ENCODE assay signal across 15 cellular contexts in genomic region chr18:49647496-49648168, GRCh38.
A peak's percentile ranks its signal among the peaks of the same experiment; 100 is the strongest.
DNase-seq lines count a peak whose midpoint lies in the region; ATAC-seq and TF ChIP-seq lines count a peak whose summit lies in the region.
"Had no signal": no experiment of that assay in that cellular context is flagged by ENCODE, and none has a peak within 500 bp of the region (broad histone marks: within the 10 kb centered on the region; RNA-seq: fewer than 3 reads in every experiment).

No MANE protein-coding gene starts in this region.

- H3K27ac ChIP-seq in fibroblast of lung (ENCODE audit: insufficient read depth, low read length) (no peak overlapping the region), psoas muscle (peak overlapping the region; percentile 71)

- no peaks in the 10 kb centered on the region for H3K79me2 ChIP-seq in fibroblast of lung (ENCODE audit: control insufficient read depth, insufficient read depth, low read length)

- H3K9ac ChIP-seq in fibroblast of lung (ENCODE audit: insufficient read depth, low read length) = no peak overlapping the region

- H4K20me1 ChIP-seq in fibroblast of lung (ENCODE audit: control insufficient read depth, extremely low read depth, insufficient read depth, low read length) = no peaks in the 10 kb centered on the region

- intact Hi-C loops in psoas muscle (cut with DNase I) = no loop called here

- WGBS in psoas muscle, 3 donors = 38 to 61% (median 47%) methylated on average over 8 of the region's 8 CpGs

- H3K36me3 ChIP-seq in fibroblast of lung (ENCODE audit: control insufficient read depth, insufficient read depth, low read length) (no peaks in the 10 kb centered on the region), psoas muscle (ENCODE audit: insufficient read depth in 1 of 2, low read depth in 1 of 2) (no peaks in the 10 kb centered on the region)
- H3K36me3 ChIP-seq: vagina had no signal

- H3K4me3 ChIP-seq in fibroblast of lung (replicated peaks in 1 of 4; ENCODE audit: control extremely low read depth in 1 of 4, insufficient read depth in 1 of 4, low read depth in 3 of 4, low read length in 4 of 4) (no peak overlapping the region), psoas muscle (no peak overlapping the region)
- H3K4me3 ChIP-seq: vagina had no signal

- H3K4me1 ChIP-seq in fibroblast of lung (ENCODE audit: control insufficient read depth, extremely low read depth, insufficient read depth, low read length) (peaks cover 2% of the 10 kb centered on the region), psoas muscle (peaks cover 4% of the 10 kb centered on the region)

- in situ Hi-C loops in Caki2 (cut with HindIII; ENCODE audit: low pct_unique_long_range_greater_than_20kb, low sequenced_read_pairs) = no loop called here

- H3K4me2 ChIP-seq in fibroblast of lung (ENCODE audit: extremely low read depth, insufficient read depth, low read length) = no peak overlapping the region

- H3K9me3 ChIP-seq in fibroblast of lung (ENCODE audit: control insufficient read depth, insufficient read depth, low read depth, low read length) (no peaks in the 10 kb centered on the region), psoas muscle (no peaks in the 10 kb centered on the region)
- H3K9me3 ChIP-seq: vagina had no signal

- TF ChIP-seq CTCF in fibroblast of lung (conservative IDR thresholded peaks at IDR 0.05 in 1 of 2, IDR thresholded peaks at IDR 0.05 in 1 of 2; ENCODE audit: low read depth in 1 of 2, low read length in 2 of 2) (no peak), psoas muscle (IDR thresholded peaks at IDR 0.05) (no peak)

- H3K27me3 ChIP-seq in fibroblast of lung (ENCODE audit: control insufficient read depth, insufficient read depth, low read length) = no peaks in the 10 kb centered on the region
- no peaks in the 10 kb centered on the region for H3K27me3 ChIP-seq in psoas muscle (ENCODE audit: insufficient read depth in 3 of 3, low read length in 2 of 3)
- H3K27me3 ChIP-seq: vagina had no signal

- peak; percentile 19 for DNase-seq in Caki2 (ENCODE audit: low read depth)
- DNase-seq in NCI-H446 treated with DMSO at 0.1 percent for 48 hours (lab: John Stamatoyannopoulos, UW) = peak; percentile 16
- DNase-seq in fibroblast of lung (ENCODE audit: low read depth in 2 of 2) = peak; percentile 83 to 86
- no peak for DNase-seq in psoas muscle
- DNase-seq in activated CD4-positive, alpha-beta T cell treated with anti-CD3 and anti-CD28 coated beads for 48 hours = no peak
- no peak for DNase-seq in left lobe of liver (ENCODE audit: low spot score)
- no peak for DNase-seq in globus pallidus (ENCODE audit: low spot score)
- no peak for DNase-seq in UCSD-AML1 (lab: John Stamatoyannopoulos, UW; ENCODE audit: unreplicated experiment)
- DNase-seq: activated naive CD4-positive, alpha-beta T cell treated with anti-CD3 and anti-CD28 coated beads, Interleukin-2, amount 50 U/mL, for 16 hours; DMS53; foreskin melanocyte; left cardiac atrium; NCI-H2171; stimulated activated CD8-positive, alpha-beta memory T cell treated with anti-CD3 and anti-CD28 coated beads, Interleukin-4, amount 100 ng/mL, for 48 hours had no signal

- no peak overlapping the region for H2AFZ ChIP-seq in fibroblast of lung (ENCODE audit: low read length)

- peak; percentile 45 to 59 (median 50) for ATAC-seq in psoas muscle
- ATAC-seq in left lobe of liver = no peak

Comparison
In these comparisons a context has a peak if more than half of its experiments do, and no peak if none do; other contexts are left out.
1. DNase-seq: peak in Caki2 (single experiment), NCI-H446 treated with DMSO at 0.1 percent for 48 hours (single experiment) and fibroblast of lung (2 of 2); none in psoas muscle (0 of 2), activated CD4-positive, alpha-beta T cell treated with anti-CD3 and anti-CD28 coated beads for 48 hours (single experiment), left lobe of liver (single experiment), globus pallidus (single experiment) and UCSD-AML1 (single experiment).